ENCODE assay signal across 14 cellular contexts in the genomic region with DNA sequence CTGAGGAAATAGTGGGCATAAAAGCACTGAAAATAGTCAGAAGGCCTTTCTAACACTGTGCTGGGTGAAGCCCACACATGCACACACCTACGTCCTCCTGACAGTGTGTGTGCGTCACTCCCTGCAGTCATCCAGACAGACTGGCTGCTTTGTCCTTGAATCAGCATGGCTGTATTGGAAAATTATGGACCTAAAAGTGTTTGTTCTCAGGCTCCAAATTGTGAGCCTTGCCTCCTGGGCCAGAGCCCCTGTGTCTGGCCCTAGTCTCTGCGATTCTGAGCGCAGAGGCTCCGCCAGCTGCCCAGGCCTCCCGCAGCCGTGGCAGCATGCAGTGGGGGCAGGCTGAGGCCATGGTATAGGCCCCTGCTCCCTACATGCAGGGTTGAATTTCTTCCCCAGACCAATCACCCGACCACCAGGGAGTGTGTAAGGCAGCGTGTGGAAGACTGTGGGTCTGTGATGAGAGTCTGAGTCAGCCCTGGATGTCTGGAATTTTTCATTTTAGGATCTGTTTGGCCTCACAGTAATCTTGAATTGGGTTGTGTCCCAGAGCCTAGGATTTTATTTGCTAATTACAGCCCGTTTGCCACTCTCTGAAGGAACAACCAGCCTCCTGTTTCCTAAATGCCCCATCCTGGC.
A peak's percentile ranks its signal among the peaks of the same experiment; 100 is the strongest.
DNase-seq lines count a peak whose midpoint lies in the region; TF ChIP-seq lines count a peak whose summit lies in the region.
"Had no signal": no experiment of that assay in that cellular context is flagged by ENCODE, and none has a peak within 500 bp of the region (broad histone marks: within the 10 kb centered on the region; RNA-seq: fewer than 3 reads in every experiment).

No MANE protein-coding gene starts in this region.

- TF ChIP-seq CTCF in BJ (IDR thresholded peaks at IDR 0.05; ENCODE audit: insufficient read depth, low read depth, low read length) (no peak), hepatocyte (IDR thresholded peaks at IDR 0.05; ENCODE audit: poor library complexity) (no peak), retinal pigment epithelial cell (conservative IDR thresholded peaks at IDR 0.05; ENCODE audit: low read depth, low read length) (no peak)

- H3K4me2 ChIP-seq in hepatocyte: peak overlapping the region; percentile 49

- 55% methylated on average over 10 of the region's 10 CpGs for WGBS in hepatocyte (ENCODE audit: low lambda C conversion rate, missing lambda C conversion rate)

- H3K9me3 ChIP-seq in adipocyte (ENCODE audit: control insufficient read depth, low read length): peaks cover 3% of the 10 kb centered on the region
- H3K9me3 ChIP-seq in hepatocyte (ENCODE audit: low read depth): peaks cover under 1% of the 10 kb centered on the region
- H3K9me3 ChIP-seq: adrenal gland had no signal

- DNase-seq in BJ (ENCODE audit: low read depth): peak; percentile 46
- DNase-seq in adipocyte (ENCODE audit: low read depth): peak; percentile 74
- DNase-seq in hepatocyte (ENCODE audit: low spot score): peak; percentile 45
- peak; percentile 26 for DNase-seq in retinal pigment epithelial cell (ENCODE audit: low read depth)
- DNase-seq in stimulated activated naive CD4-positive, alpha-beta T cell treated with Interleukin-2 at 50 U/mL for 16 hours (lab: John Stamatoyannopoulos, UW): no peak
- DNase-seq in CD1c-positive myeloid dendritic cell (ENCODE audit: extremely low spot score): no peak
- DNase-seq in activated CD4-positive, alpha-beta T cell treated with anti-CD3 and anti-CD28 coated beads for 4 hours: no peak
- DNase-seq in NCI-H345 (lab: John Stamatoyannopoulos, UW): no peak
- DNase-seq: CD8-positive, alpha-beta memory T cell; glutamatergic neuron; naive thymus-derived CD4-positive, alpha-beta T cell; NCI-H748 treated with DMSO at 0.1 percent for 48 hours; T-helper 1 cell had no signal

- no peak overlapping the region for H2AFZ ChIP-seq in hepatocyte

- no peaks in the 10 kb centered on the region for H3K79me2 ChIP-seq in hepatocyte

- H3K9ac ChIP-seq in adipocyte (ENCODE audit: low read length): no peak overlapping the region

- H3K4me3 ChIP-seq in BJ (ENCODE audit: low read depth, low read length): no peak overlapping the region
- H3K4me3 ChIP-seq in adipocyte (ENCODE audit: low read length): no peak overlapping the region
- no peak overlapping the region for H3K4me3 ChIP-seq in hepatocyte
- H3K4me3 ChIP-seq in retinal pigment epithelial cell (ENCODE audit: low read length): no peak overlapping the region
- H3K4me3 ChIP-seq: adrenal gland had no signal

- no peaks in the 10 kb centered on the region for H3K27me3 ChIP-seq in BJ (ENCODE audit: control insufficient read depth, insufficient read depth, low read length)
- H3K27me3 ChIP-seq in adipocyte (replicated peaks; ENCODE audit: control insufficient read depth, insufficient read depth, low read length): no peaks in the 10 kb centered on the region
- no peaks in the 10 kb centered on the region for H3K27me3 ChIP-seq in hepatocyte
- H3K27me3 ChIP-seq: adrenal gland had no signal

- H3K4me1 ChIP-seq in adipocyte (ENCODE audit: control insufficient read depth, insufficient read depth, low read length) (peaks cover 17% of the 10 kb centered on the region), hepatocyte (ENCODE audit: insufficient read depth) (peaks cover 12% of the 10 kb centered on the region)
- H3K4me1 ChIP-seq: adrenal gland had no signal

- no peaks in the 10 kb centered on the region for H3K9me2 ChIP-seq in hepatocyte (replicated peaks; ENCODE audit: insufficient read depth)

- H4K20me1 ChIP-seq in hepatocyte (ENCODE audit: insufficient read depth, poor library complexity, severe bottlenecking): no peaks in the 10 kb centered on the region

- CTCF ChIA-PET in BJ (lab: Yijun Ruan, JAX): no interaction called here

- peak overlapping the region; percentile 94 for H3K27ac ChIP-seq in hepatocyte
- H3K27ac ChIP-seq: adrenal gland had no signal

- H3K36me3 ChIP-seq in BJ (ENCODE audit: control insufficient read depth, insufficient read depth, low read length) (no peaks in the 10 kb centered on the region), adipocyte (ENCODE audit: control insufficient read depth, insufficient read depth, low read length, severe bottlenecking) (no peaks in the 10 kb centered on the region), hepatocyte (replicated peaks; ENCODE audit: insufficient read depth, low read depth) (no peaks in the 10 kb centered on the region)
- H3K36me3 ChIP-seq: adrenal gland had no signal

- POLR2A ChIA-PET in BJ (lab: Charles Lee): no interaction called here

Comparison
In these comparisons a context has a peak if more than half of its experiments do, and no peak if none do; other contexts are left out.
1. DNase-seq: peak in BJ (single experiment), adipocyte (single experiment), hepatocyte (single experiment) and retinal pigment epithelial cell (single experiment); none in stimulated activated naive CD4-positive, alpha-beta T cell treated with Interleukin-2 at 50 U/mL for 16 hours (single experiment), CD1c-positive myeloid dendritic cell (single experiment), activated CD4-positive, alpha-beta T cell treated with anti-CD3 and anti-CD28 coated beads for 4 hours (0 of 2) and NCI-H345 (single experiment).